In the genomic region with DNA sequence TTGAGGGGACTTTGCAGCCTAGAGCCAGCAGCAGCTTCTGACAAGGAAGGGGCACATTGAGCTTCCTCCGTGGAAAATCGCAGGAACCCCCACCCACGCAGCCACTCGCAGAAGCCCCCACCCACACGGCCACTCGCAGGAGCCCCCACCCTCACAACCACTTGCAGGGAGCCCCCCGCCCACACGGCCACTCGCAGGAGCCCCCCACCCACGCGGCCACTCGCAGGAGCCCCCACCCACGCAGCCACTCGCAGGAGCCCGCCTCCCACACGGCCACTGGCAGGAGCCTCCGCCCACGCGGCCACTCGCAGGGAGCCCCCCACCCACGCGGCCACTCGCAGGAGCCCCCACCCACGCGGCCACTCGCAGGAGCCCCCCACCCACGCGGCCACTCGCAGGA, we compare ENCODE assay signal across 23 cellular contexts.
DNase-seq lines count a peak whose midpoint lies in the region; ATAC-seq and TF ChIP-seq lines count a peak whose summit lies in the region.
"Had no signal": no experiment of that assay in that cellular context is flagged by ENCODE, and none has a peak within 500 bp of the region (broad histone marks: within the 10 kb centered on the region; RNA-seq: fewer than 3 reads in every experiment).

No MANE protein-coding gene starts in this region.

- CTCF ChIA-PET in HEK293 (lab: Yijun Ruan, JAX) = interaction anchor here (0.6 kb wide), 1 partner anchor 55 kb away, joined by 3 read pairs; no protein-coding TSS in a partner anchor

- H3K27ac ChIP-seq in HEK293 (ENCODE audit: extremely low read depth, low read depth, low read length) (no peak overlapping the region), RWPE2 (ENCODE audit: poor library complexity, severe bottlenecking) (no peak overlapping the region)
- H3K27ac ChIP-seq: BLaER1 had no signal

- H3K9me3 ChIP-seq in HEK293 (ENCODE audit: control insufficient read depth, insufficient read depth, low read depth, low read length) (no peaks in the 10 kb centered on the region), RWPE2 (ENCODE audit: severe bottlenecking) (no peaks in the 10 kb centered on the region)
- H3K9me3 ChIP-seq: BE2C had no signal

- H3K36me3 ChIP-seq in HEK293 (ENCODE audit: control insufficient read depth in 2 of 2, insufficient read depth in 1 of 2, low read length in 2 of 2) (no peaks in the 10 kb centered on the region), RWPE2 (ENCODE audit: low read depth) (no peaks in the 10 kb centered on the region)
- H3K36me3 ChIP-seq: BE2C, BLaER1 had no signal

- DNase-seq in stimulated activated CD4-positive, alpha-beta T cell treated with anti-CD3 and anti-CD28 coated beads, Interleukin-2, amount 100 ng/mL, for 4 hours (ENCODE audit: low read depth) = peak; percentile 3
- no peak for DNase-seq in stimulated activated CD4-positive, alpha-beta T cell treated with anti-CD3 and anti-CD28 coated beads, Interleukin-15, amount 100 ng/mL, for 24 hours
- DNase-seq in RWPE2 (ENCODE audit: low spot score) (peak; percentile 78), NCI-H1694 treated with DMSO at 0.1 percent for 48 hours (lab: John Stamatoyannopoulos, UW) (no peak)
- DNase-seq: 8988T; ACHN; BE2C; C1 segment of cervical spinal cord; CD4-positive, alpha-beta memory T cell; CD4-positive, CD25-positive, alpha-beta regulatory T cell; CD8-positive, alpha-beta memory T cell; COR-L47; DMS 273 treated with DMSO at 0.1 percent for 48 hours; DMS153; DMS53; DMS79; DND-41; EL; GDM1 had no signal

- POLR2A ChIA-PET in HEK293 (lab: Yijun Ruan, JAX) = no interaction called here

- TF ChIP-seq CTCF in HEK293 (tag by site-specific recombination; IDR thresholded peaks at IDR 0.05) = no peak
- no peak for TF ChIP-seq CTCF in RWPE2 (IDR thresholded peaks at IDR 0.05; ENCODE audit: poor library complexity, severe bottlenecking)

- no peak for ATAC-seq in RWPE2 (ENCODE audit: low read depth)
- no peak for ATAC-seq in activated CD4-positive, CD25-positive, alpha-beta regulatory T cell treated with anti-CD3 and anti-CD28 coated beads, Interleukin-2, amount 50 U/mL, for 24 hours
- ATAC-seq: GM12878 had no signal

- H3K4me3 ChIP-seq in HEK293 (ENCODE audit: low read depth, low read length) (no peak overlapping the region), RWPE2 (ENCODE audit: severe bottlenecking) (no peak overlapping the region)
- H3K4me3 ChIP-seq: BLaER1, GM12878 had no signal

- H3K4me1 ChIP-seq in HEK293 (ENCODE audit: control insufficient read depth, insufficient read depth, low read length) (no peaks in the 10 kb centered on the region), RWPE2 (ENCODE audit: insufficient read depth, poor library complexity, severe bottlenecking) (no peaks in the 10 kb centered on the region)
- H3K4me1 ChIP-seq: BE2C, BLaER1 had no signal

- peaks cover 80% of the 10 kb centered on the region for H3K27me3 ChIP-seq in RWPE2 (ENCODE audit: insufficient read depth, poor library complexity, severe bottlenecking)
- H3K27me3 ChIP-seq: BE2C, BLaER1 had no signal

TF ChIP-seq in HEK293, 187 proteins besides CTCF, POLR2A, EP300 and RAD21:
- TF ChIP-seq ZFHX2 (tag by site-specific recombination; conservative IDR thresholded peaks at IDR 0.05) = peak; percentile 34; the same call in 1 of the 2 replicates
- no peak for TF ChIP-seq ZNF133 (tag by site-specific recombination; IDR thresholded peaks at IDR 0.05)
TF ChIP-seq in HEK293: peak in this region for 1.

Comparison
In these comparisons a context has a peak if more than half of its experiments do, and no peak if none do; other contexts are left out.
1. DNase-seq: peak in stimulated activated CD4-positive, alpha-beta T cell treated with anti-CD3 and anti-CD28 coated beads, Interleukin-2, amount 100 ng/mL, for 4 hours (single experiment) and RWPE2 (single experiment); none in stimulated activated CD4-positive, alpha-beta T cell treated with anti-CD3 and anti-CD28 coated beads, Interleukin-15, amount 100 ng/mL, for 24 hours (single experiment) and NCI-H1694 treated with DMSO at 0.1 percent for 48 hours (single experiment).